Comparison of ENCODE assay signal across 20 cellular contexts in genomic region chr13:40814803-40815202, GRCh38.
"Had no signal": no experiment of that assay in that cellular context is flagged by ENCODE, and none has a peak within 500 bp of the region (broad histone marks: within the 10 kb centered on the region; RNA-seq: fewer than 3 reads in every experiment).

No MANE protein-coding gene starts in this region.

- H3K4me3 ChIP-seq: coronary artery, hepatocyte, lung, psoas muscle, right lobe of liver, spleen, tibial nerve, upper lobe of right lung, vagina had no signal

- DNase-seq: effector CD4-positive, alpha-beta T cell; head of caudate nucleus; left colon; left ventricle myocardium superior; nephron progenitor cell; psoas muscle; retina; right lobe of liver; spleen; stimulated activated CD4-positive, alpha-beta T cell treated with anti-CD3 and anti-CD28 coated beads, Interleukin-15, amount 100 ng/mL, for 24 hours; stimulated activated CD4-positive, alpha-beta T cell treated with anti-CD3 and anti-CD28 coated beads, Interleukin-1b, Interleukin-23, amount 100 ng/mL, for 48 hours; stimulated activated CD4-positive, alpha-beta T cell treated with anti-CD3 and anti-CD28 coated beads, Interleukin-4, amount 100 ng/mL, for 24 hours; upper lobe of right lung had no signal

- H3K27me3 ChIP-seq: hepatocyte, right lobe of liver, spleen, tibial nerve, upper lobe of right lung, vagina had no signal

- H3K4me2 ChIP-seq: hepatocyte had no signal

- H3K4me1 ChIP-seq: parathyroid adenoma, psoas muscle, right lobe of liver, tibial nerve, upper lobe of right lung, vagina had no signal

- H3K9me3 ChIP-seq: right lobe of liver, upper lobe of right lung, vagina had no signal

- H2AFZ ChIP-seq: hepatocyte had no signal

- H3K9ac ChIP-seq: parathyroid adenoma had no signal

- ATAC-seq: left ventricle myocardium superior; stimulated activated memory B cell treated with anti-CD40 and anti-IgM and Interleukin-4, amounts not matched to agents 10 μg/mL and 1 μg/mL and 100 μg/mL, for 72 hours had no signal

- H3K27ac ChIP-seq: coronary artery, hepatocyte, parathyroid adenoma, psoas muscle, spleen, tibial nerve, upper lobe of right lung, vagina had no signal

- H3K79me2 ChIP-seq: hepatocyte, parathyroid adenoma had no signal
